In the genomic region with DNA sequence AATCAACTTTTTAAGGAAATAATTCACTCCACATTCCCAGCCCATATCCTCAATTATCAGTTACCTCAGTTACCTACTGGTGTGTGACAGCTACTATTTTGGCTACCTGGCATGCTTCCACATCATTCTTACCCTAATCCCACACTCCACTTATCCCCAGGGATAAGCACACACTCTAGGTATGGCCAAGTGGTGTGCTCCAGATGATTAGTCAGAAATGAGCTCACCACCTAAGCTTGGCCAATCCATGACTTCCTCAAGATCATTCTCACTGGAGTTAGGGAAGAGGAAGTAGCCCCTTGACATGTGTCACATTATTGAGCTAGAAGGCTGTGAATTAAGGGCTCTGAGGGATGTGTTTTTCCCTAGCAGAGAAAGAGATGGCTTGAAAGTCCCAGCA, we compare ENCODE assay signal across 14 cellular contexts. TPM values are rescaled to one million over a fixed set of nuclear protein-coding genes. Genes with fewer than 3 reads are reported as not detected.
DNase-seq lines count a peak whose midpoint lies in the region; ATAC-seq, FAIRE-seq and TF ChIP-seq lines count a peak whose summit lies in the region.
"Had no signal": no experiment of that assay in that cellular context is flagged by ENCODE, and none has a peak within 500 bp of the region (broad histone marks: within the 10 kb centered on the region; RNA-seq: fewer than 3 reads in every experiment).

No MANE protein-coding gene starts in this region.

- no peak for ATAC-seq in GM21717 (IDR thresholded peaks at IDR 0.05; ENCODE audit: unreplicated experiment)
- ATAC-seq: stimulated activated memory B cell treated with anti-CD40 and anti-IgM and Interleukin-4, amounts not matched to agents 10 μg/mL and 1 μg/mL and 100 μg/mL, for 72 hours had no signal

- peak; percentile 27 to 45 for DNase-seq in AML-193 (lab: John Stamatoyannopoulos, UW)
- DNase-seq in HCEC 1CT: peak; percentile 12
- DNase-seq in NCI-H524 (lab: John Stamatoyannopoulos, UW): peak; percentile 94 to 97
- peak; percentile 30 for DNase-seq in fibroblast of the aortic adventitia (ENCODE audit: low read depth)
- DNase-seq in GM13976 (ENCODE audit: low spot score): no peak
- DNase-seq in frontal cortex (ENCODE audit: low spot score in 2 of 2): no peak
- no peak for DNase-seq in activated CD4-positive, alpha-beta T cell treated with anti-CD3 and anti-CD28 coated beads for 48 hours
- DNase-seq: C1 segment of cervical spinal cord; NK-92 treated with Interleukin-12 subunit alpha and Interleukin-12 subunit beta, amount 100 ng/mL, for 24 hours; stimulated activated CD4-positive, alpha-beta T cell treated with anti-CD3 and anti-CD28 coated beads, Interleukin-15, amount 100 ng/mL, for 24 hours; T-helper 9 cell had no signal

- no peak for TF ChIP-seq CTCF in fibroblast of the aortic adventitia (IDR thresholded peaks at IDR 0.05; ENCODE audit: insufficient read depth, low read length)
- TF ChIP-seq CTCF in GM13976 (IDR thresholded peaks at IDR 0.05; ENCODE audit: borderline replicate concordance, control extremely low read depth, extremely low read depth, insufficient read depth, missing control alignments): no peak

- FAIRE-seq in frontal cortex (lab: Jason Lieb, UNC): no peak
- FAIRE-seq: GM12891 had no signal

- in situ Hi-C loops in GM13976 (cut with MboI; ENCODE audit: low sequenced_read_pairs, unreplicated experiment): no loop called here

- H3K4me3 ChIP-seq in fibroblast of the aortic adventitia (ENCODE audit: low read depth, low read length): no peak overlapping the region

RNA-seq across cellular contexts. Expression of a gene that starts 20.9 kb away (rescaled TPM):
- total RNA-seq in fibroblast of the aortic adventitia (ENCODE audit: low replicate concordance): 142 and 298 TPM in 2 replicates
- 63.2 TPM for total RNA-seq in frontal cortex

RNA-seq across cellular contexts. Expression of a gene that starts 41.2 kb away (rescaled TPM):
- total RNA-seq in fibroblast of the aortic adventitia (ENCODE audit: low replicate concordance): 8.3 and 12.5 TPM in 2 replicates
- total RNA-seq in frontal cortex: 11.0 TPM

Comparison
In these comparisons a context has a peak if more than half of its experiments do, and no peak if none do; other contexts are left out.
1. DNase-seq: peak in AML-193 (2 of 2), HCEC 1CT (single experiment), NCI-H524 (2 of 2) and fibroblast of the aortic adventitia (single experiment); none in GM13976 (single experiment), frontal cortex (0 of 2) and activated CD4-positive, alpha-beta T cell treated with anti-CD3 and anti-CD28 coated beads for 48 hours (single experiment).